17 cellular contexts compared by ENCODE assay signal in genomic region chr6:69973138-69973537, GRCh38.
"Had no signal": no experiment of that assay in that cellular context is flagged by ENCODE, and none has a peak within 500 bp of the region (broad histone marks: within the 10 kb centered on the region; RNA-seq: fewer than 3 reads in every experiment).

No MANE protein-coding gene starts in this region.

- H3K4me1 ChIP-seq: body of pancreas, prostate gland, spleen, upper lobe of right lung had no signal

- H3K9me3 ChIP-seq: body of pancreas, heart left ventricle, prostate gland, spleen, thoracic aorta, upper lobe of right lung had no signal

- DNase-seq: activated CD4-positive, alpha-beta T cell treated with anti-CD3 and anti-CD28 coated beads for 1 hour; activated gamma-delta T cell treated with Interleukin-2 at 50 U/mL for 16 hours; activated T-cell treated with anti-CD3 and anti-CD28 coated beads, Interleukin-2, amount 50 U/mL, for 1 hour; anterior cingulate cortex; body of pancreas; effector CD4-positive, alpha-beta T cell; heart left ventricle; naive B cell; spleen; stimulated activated CD4-positive, alpha-beta T cell treated with anti-CD3 and anti-CD28 coated beads, Interleukin-4, amount 100 ng/mL, for 24 hours; stimulated activated naive CD4-positive, alpha-beta T cell treated with Interleukin-2 at 50 U/mL for 16 hours; T-cell; upper lobe of right lung; WERI-Rb-1 had no signal

- H3K27me3 ChIP-seq: body of pancreas, cardiac muscle cell, heart left ventricle, spleen, upper lobe of right lung had no signal

- H3K36me3 ChIP-seq: cardiac muscle cell, heart left ventricle, prostate gland, spleen, thoracic aorta, upper lobe of right lung, WERI-Rb-1 had no signal

- H3K27ac ChIP-seq: body of pancreas, cardiac muscle cell, heart left ventricle, prostate gland, spleen, thoracic aorta, upper lobe of right lung, WERI-Rb-1 had no signal

- H3K4me3 ChIP-seq: body of pancreas, cardiac muscle cell, heart left ventricle, prostate gland, spleen, thoracic aorta, upper lobe of right lung had no signal

- ATAC-seq: body of pancreas, T-cell, upper lobe of right lung had no signal
